ENCODE assay signal across 23 cellular contexts in genomic region chr19:45234089-45234869, GRCh38. TPM values are rescaled to one million over a fixed set of nuclear protein-coding genes. Genes with fewer than 3 reads are reported as not detected.
DNase-seq lines count a peak whose midpoint lies in the region; ATAC-seq and TF ChIP-seq lines count a peak whose summit lies in the region.
"Had no signal": no experiment of that assay in that cellular context is flagged by ENCODE, and none has a peak within 500 bp of the region (broad histone marks: within the 10 kb centered on the region; RNA-seq: fewer than 3 reads in every experiment).

No MANE protein-coding gene starts in this region.

- no peaks in the 10 kb centered on the region for H3K36me3 ChIP-seq in trophoblast cell (ENCODE audit: control insufficient read depth in 1 of 2, insufficient read depth in 2 of 2, low read length in 2 of 2)
- H3K36me3 ChIP-seq: BE2C, left lung, right atrium auricular region had no signal

- H3K4ac ChIP-seq in trophoblast cell (ENCODE audit: low read depth, low read length) = no peak overlapping the region

- peaks cover 2% of the 10 kb centered on the region for H3K9me3 ChIP-seq in trophoblast cell (ENCODE audit: insufficient read depth, low read depth, low read length)
- H3K9me3 ChIP-seq: BE2C, left lung, right atrium auricular region had no signal

- no peak overlapping the region for H2BK12ac ChIP-seq in trophoblast cell (ENCODE audit: low read length)

- H3K27ac Mint-ChIP-seq in WTC11 = no peak overlapping the region
- H3K27ac Mint-ChIP-seq: activated CD8-positive, alpha-beta T cell treated with anti-CD3 and anti-CD28 coated beads for 36 hours had no signal

- H3K27me3 ChIP-seq in trophoblast cell (ENCODE audit: insufficient read depth, low read length) = peaks cover 38% of the 10 kb centered on the region
- H3K27me3 ChIP-seq: right atrium auricular region had no signal

- WGBS in trophoblast cell (ENCODE audit: extremely low coverage, insufficient coverage, insufficient read length) = no CpG with 5 or more reads among the region's 93 CpGs

- H3K36me3 Mint-ChIP-seq in WTC11 = no peaks in the 10 kb centered on the region

- no peak for TF ChIP-seq CTCF in WTC11 (IDR thresholded peaks at IDR 0.05)

- CTCF ChIA-PET in WTC11 (lab: Charles Lee) = interaction anchor here (0.6 to 1.4 kb wide), 7 partner anchors 14 to 251 kb away, joined by 3 to 5 read pairs (median 3); no protein-coding TSS in a partner anchor

- peaks cover 0 to 2% of the 10 kb centered on the region in 2 experiments for H3K4me1 ChIP-seq in trophoblast cell (ENCODE audit: control insufficient read depth in 1 of 2, insufficient read depth in 2 of 2, low read length in 2 of 2)
- H3K4me1 ChIP-seq: BE2C, left lung had no signal

- H3K4me2 ChIP-seq in trophoblast cell (ENCODE audit: low read length) = peak overlapping the region; percentile 1

- DNase-seq in NCI-H146 (lab: John Stamatoyannopoulos, UW) (peak; percentile 28), NCI-H146 treated with DMSO at 0.1 percent for 48 hours (lab: John Stamatoyannopoulos, UW; ENCODE audit: unreplicated experiment) (no peak), WTC11 (ENCODE audit: low spot score) (peak; percentile 43), iPS-NIHi11 (ENCODE audit: low spot score) (peak; percentile 42), trophoblast cell (peak in 1 of 2 donors; percentile 51), HuH-7.5 (ENCODE audit: low spot score) (no peak), SW 1271 (lab: John Stamatoyannopoulos, UW) (no peak), kidney glomerular epithelial cell (lab: John Stamatoyannopoulos, UW) (no peak)
- DNase-seq: activated CD8-positive, alpha-beta T cell treated with anti-CD3 and anti-CD28 coated beads for 36 hours; amniotic stem cell; BE2C; Calu3; foreskin keratinocyte; hypothalamus; left lung; NCI-H1092; NCI-H524; nucleus accumbens; stimulated activated CD4-positive, alpha-beta T cell treated with anti-CD3 and anti-CD28 coated beads, Interleukin-12 subunit alpha, Interleukin-12 subunit beta, amount 100 ng/mL, for 4 hours had no signal

- H4K12ac ChIP-seq in trophoblast cell (ENCODE audit: low read depth, low read length) = no peak overlapping the region

- POLR2A ChIA-PET in WTC11 (lab: Charles Lee) = interaction anchor here (0.8 kb wide), 1 partner anchor 162 kb away, joined by 3 read pairs; no protein-coding TSS in a partner anchor

- H4K8ac ChIP-seq in trophoblast cell (ENCODE audit: low read depth, low read length) = no peak overlapping the region

- H3K79me1 ChIP-seq in trophoblast cell (ENCODE audit: low read length) = no peaks in the 10 kb centered on the region

- no peak overlapping the region for H4K91ac ChIP-seq in trophoblast cell (ENCODE audit: low read depth, low read length)

- no peak overlapping the region for H2AFZ ChIP-seq in trophoblast cell (ENCODE audit: insufficient read depth, low read length, poor library complexity)

- ATAC-seq in WTC11 = peak; percentile 71
- ATAC-seq: activated CD8-positive, alpha-beta T cell treated with anti-CD3 and anti-CD28 coated beads for 36 hours; foreskin keratinocyte; left lung had no signal

- no peaks in the 10 kb centered on the region for H3K79me2 ChIP-seq in trophoblast cell (ENCODE audit: control insufficient read depth, insufficient read depth, low read length, poor library complexity)

- H3K27ac ChIP-seq in trophoblast cell (ENCODE audit: low read depth, low read length) = no peak overlapping the region
- H3K27ac ChIP-seq: foreskin keratinocyte, left lung, right atrium auricular region had no signal

- no peak overlapping the region for H3K23ac ChIP-seq in trophoblast cell (ENCODE audit: low read length)

- peaks cover 18% of the 10 kb centered on the region for H3K4me1 Mint-ChIP-seq in WTC11

- H3K14ac ChIP-seq in trophoblast cell (ENCODE audit: low read length) = no peak overlapping the region

- H3K9ac ChIP-seq in trophoblast cell (ENCODE audit: low read length) = no peak overlapping the region

- H3K18ac ChIP-seq in trophoblast cell (ENCODE audit: low read length) = no peak overlapping the region

- H2BK120ac ChIP-seq in trophoblast cell (ENCODE audit: insufficient read depth, low read length, poor library complexity) = no peak overlapping the region

- H3K27me3 Mint-ChIP-seq in WTC11 (ENCODE audit: low read depth) = peaks cover 83% of the 10 kb centered on the region

- peak overlapping the region; percentile 60 for H3K4me3 Mint-ChIP-seq in WTC11
- H3K4me3 Mint-ChIP-seq: activated CD8-positive, alpha-beta T cell treated with anti-CD3 and anti-CD28 coated beads for 36 hours had no signal

- H3K4me3 ChIP-seq in trophoblast cell (ENCODE audit: low read depth, low read length) = no peak overlapping the region
- H3K4me3 ChIP-seq: left lung, right atrium auricular region had no signal

- H2BK5ac ChIP-seq in trophoblast cell (ENCODE audit: low read depth, low read length, poor library complexity) = no peak overlapping the region

- H3K9me3 Mint-ChIP-seq in WTC11 = no peaks in the 10 kb centered on the region
- H3K9me3 Mint-ChIP-seq: activated CD8-positive, alpha-beta T cell treated with anti-CD3 and anti-CD28 coated beads for 36 hours; central memory CD8-positive, alpha-beta T cell had no signal

- no peak overlapping the region for H2AK5ac ChIP-seq in trophoblast cell (ENCODE audit: low read length)

TF ChIP-seq in WTC11, 78 proteins besides CTCF, POLR2A, EP300 and RAD21 (continues in another document):
- TF ChIP-seq USF2 (CRISPR knock-in tag; IDR thresholded peaks at IDR 0.05) (peak; percentile 41; the same call in 1 of the 2 replicates), JUN (CRISPR knock-in tag; IDR thresholded peaks at IDR 0.05) (no peak), ZNF423 (CRISPR knock-in tag; IDR thresholded peaks at IDR 0.05) (peak; percentile 25; the same call in 1 of the 2 replicates), ZNF232 (CRISPR knock-in tag; IDR thresholded peaks at IDR 0.05) (no peak), PRDM15 (CRISPR knock-in tag; IDR thresholded peaks at IDR 0.05) (no peak), TP53 (CRISPR knock-in tag; IDR thresholded peaks at IDR 0.05) (0 out of 2 replicates have a peak, but pooled peaks have one; percentile 37), AR (CRISPR knock-in tag; IDR thresholded peaks at IDR 0.05) (no peak), FOXP1 (CRISPR knock-in tag; IDR thresholded peaks at IDR 0.05; ENCODE audit: borderline replicate concordance) (no peak), SOX15 (CRISPR knock-in tag; IDR thresholded peaks at IDR 0.05) (no peak)

RNA-seq across cellular contexts. Expression of gene EXOC3L2, which starts 10.9 kb away (rescaled TPM):
- 2.7 to 3.5 TPM (median 3.1 TPM) in 3 replicates for total RNA-seq in WTC11 (2021)
- 0.12 and 0.18 TPM in 2 replicates for polyA plus RNA-seq in trophoblast cell (2013)
- total RNA-seq: A172; activated CD8-positive, alpha-beta T cell treated with anti-CD3 and anti-CD28 coated beads for 36 hours; Calu3; G401 had no signal

RNA-seq across cellular contexts. Expression of gene MARK4, which starts 16.8 kb away (rescaled TPM):
- total RNA-seq in WTC11 (2021) = 58.5 to 60.8 TPM (median 58.6 TPM) in 3 replicates
- 25.7 and 26.0 TPM in 2 replicates for polyA plus RNA-seq in trophoblast cell (2013)

RNA-seq across cellular contexts. Expression of gene BLOC1S3, which starts 55.7 kb away (rescaled TPM):
- total RNA-seq in WTC11 (2021) = 9.0 to 10.8 TPM (median 10.0 TPM) in 3 replicates
- 12.9 and 13.8 TPM in 2 replicates for polyA plus RNA-seq in trophoblast cell (2013)

RNA-seq across cellular contexts. Expression of gene TRAPPC6A, which starts 56.2 kb away (rescaled TPM):
- 59.7 to 75.8 TPM (median 67.1 TPM) in 3 replicates for total RNA-seq in WTC11 (2021)
- 23.3 and 24.2 TPM in 2 replicates for polyA plus RNA-seq in trophoblast cell (2013)

Comparison
In these comparisons a context has a peak if more than half of its experiments do, and no peak if none do; other contexts are left out.
1. DNase-seq: peak in NCI-H146 (single experiment), WTC11 (single experiment) and iPS-NIHi11 (single experiment); none in NCI-H146 treated with DMSO at 0.1 percent for 48 hours (single experiment), HuH-7.5 (single experiment), SW 1271 (0 of 2) and kidney glomerular epithelial cell (single experiment).